Comparison of ENCODE assay signal across 20 cellular contexts in the genomic region with DNA sequence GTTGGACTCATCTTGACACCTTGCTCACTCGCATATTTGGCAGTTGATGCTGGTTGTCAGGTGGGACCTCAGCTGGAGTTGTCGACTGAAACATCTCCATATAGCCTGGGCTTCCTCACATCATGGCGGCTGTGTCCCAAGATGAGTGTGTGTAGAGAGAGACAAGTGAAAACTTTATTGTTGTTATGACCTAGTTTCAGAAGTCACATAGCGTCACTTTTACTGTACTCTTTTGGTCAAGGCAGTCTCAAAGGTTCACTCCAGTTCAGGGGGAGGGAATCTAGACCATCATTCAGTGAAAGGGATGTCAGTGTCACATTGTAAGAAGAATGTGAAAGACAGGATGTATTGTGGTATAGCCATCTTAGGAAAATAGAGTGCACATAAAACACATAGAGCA.
DNase-seq lines count a peak whose midpoint lies in the region; ATAC-seq, FAIRE-seq and TF ChIP-seq lines count a peak whose summit lies in the region.
"Had no signal": no experiment of that assay in that cellular context is flagged by ENCODE, and none has a peak within 500 bp of the region (broad histone marks: within the 10 kb centered on the region; RNA-seq: fewer than 3 reads in every experiment).

No MANE protein-coding gene starts in this region.

- H3K27ac Mint-ChIP-seq in natural killer cell treated with Interleukin-12 subunit alpha and Interleukin-12 subunit beta and Interleukin-15 and Interleukin-18, amount 100 ng/mL, for 72 hours: peak overlapping the region; percentile 14 to 25
- H3K27ac Mint-ChIP-seq in natural killer cell (no peak overlapping the region), T-cell (no peak overlapping the region)
- peak overlapping the region; percentile 2 for H3K27ac Mint-ChIP-seq in activated CD8-positive, alpha-beta T cell treated with anti-CD3 and anti-CD28 coated beads for 36 hours
- H3K27ac Mint-ChIP-seq in stimulated activated effector memory CD8-positive, alpha-beta T cell treated with anti-CD3 and anti-CD28 coated beads, Interleukin-12 subunit alpha, Interleukin-12 subunit beta, amount 100 ng/mL, for 72 hours: peak overlapping the region; percentile 6
- H3K27ac Mint-ChIP-seq: GM23338 had no signal

- H3K36me3 ChIP-seq in H1 (ENCODE audit: control insufficient read depth in 2 of 4, insufficient read depth in 4 of 4, low read length in 3 of 4): no peaks in the 10 kb centered on the region

- no peak overlapping the region for H3K23ac ChIP-seq in H1 (ENCODE audit: insufficient read length)

- H2AFZ ChIP-seq in H1 (ENCODE audit: low read length): no peak overlapping the region
- H2AFZ ChIP-seq: GM23338 had no signal

- WGBS in H1 (ENCODE audit: extremely low coverage in 1 of 2, insufficient coverage in 1 of 2, insufficient read length in 1 of 2, insufficient replicate concordance in 2 of 2, low coverage in 1 of 2, low lambda C conversion rate in 2 of 2, missing lambda C conversion rate in 1 of 2), 2 experiments: 92% methylated on average over 4 of the region's 4 CpGs; no CpG with 5 or more reads in 1 of the 2 experiments

- H3K4me3 Mint-ChIP-seq in natural killer cell treated with Interleukin-12 subunit alpha and Interleukin-12 subunit beta and Interleukin-15 and Interleukin-18, amount 100 ng/mL, for 72 hours: no peak overlapping the region
- no peak overlapping the region for H3K4me3 Mint-ChIP-seq in natural killer cell
- no peak overlapping the region for H3K4me3 Mint-ChIP-seq in activated CD8-positive, alpha-beta T cell treated with anti-CD3 and anti-CD28 coated beads for 36 hours
- no peak overlapping the region for H3K4me3 Mint-ChIP-seq in stimulated activated effector memory CD8-positive, alpha-beta T cell treated with anti-CD3 and anti-CD28 coated beads, Interleukin-12 subunit alpha, Interleukin-12 subunit beta, amount 100 ng/mL, for 72 hours
- H3K4me3 Mint-ChIP-seq in T-cell: no peak overlapping the region
- H3K4me3 Mint-ChIP-seq: CD4-positive, CD25-positive, alpha-beta regulatory T cell had no signal

- CTCF ChIA-PET in activated CD8-positive, alpha-beta T cell treated with anti-CD3 and anti-CD28 coated beads for 36 hours (lab: Charles Lee): no interaction called here
- CTCF ChIA-PET in H1 (lab: Charles Lee; ENCODE audit: partially characterized antibody) (interaction anchor here (1.2 kb wide), 1 partner anchor 269 kb away, joined by 4 read pairs; no protein-coding TSS in a partner anchor), T-cell (lab: Charles Lee) (no interaction called here)

- H3K4me1 ChIP-seq in H1 (replicated peaks in 1 of 4; ENCODE audit: control insufficient read depth in 3 of 4, insufficient read depth in 4 of 4, low read length in 3 of 4): peaks cover 0 to 13% (median 8%) of the 10 kb centered on the region in 4 experiments; a peak in 5 of 7 replicates
- H3K4me1 ChIP-seq: BE2C, Caco-2 had no signal

- no peak overlapping the region for H2AK5ac ChIP-seq in H1 (ENCODE audit: low read depth, low read length)

- H4K8ac ChIP-seq in H1 (ENCODE audit: extremely low read depth, insufficient read depth, low read length): no peak overlapping the region

- peak in 1 of 2 donors; percentile 51 for ATAC-seq in natural killer cell treated with Interleukin-12 subunit alpha and Interleukin-12 subunit beta and Interleukin-15 and Interleukin-18, amount 100 ng/mL, for 72 hours
- ATAC-seq in natural killer cell (no peak), GM19324 (IDR thresholded peaks at IDR 0.05; ENCODE audit: low FRiP score, unreplicated experiment) (no peak), T-cell (replicated peaks in 1 of 4) (no peak)
- ATAC-seq in activated CD8-positive, alpha-beta T cell treated with anti-CD3 and anti-CD28 coated beads for 36 hours: peak; percentile 40
- peak; percentile 39 for ATAC-seq in stimulated activated effector memory CD8-positive, alpha-beta T cell treated with anti-CD3 and anti-CD28 coated beads, Interleukin-12 subunit alpha, Interleukin-12 subunit beta, amount 100 ng/mL, for 72 hours
- ATAC-seq: GM23338 had no signal

- peak overlapping the region; percentile 87 for H4K91ac ChIP-seq in H1 (replicated peaks; ENCODE audit: insufficient read length, low read length)

- TF ChIP-seq POLR2A in H1 (IDR thresholded peaks at IDR 0.05; ENCODE audit: control extremely low read depth in 1 of 2, low read depth in 2 of 2, low read length in 2 of 2) (no peak), GM12892 (IDR thresholded peaks at IDR 0.05; ENCODE audit: low read depth, low read length) (no peak)

- no peak overlapping the region for H3K4me2 ChIP-seq in H1 (ENCODE audit: insufficient read depth in 1 of 2, low read depth in 2 of 2, low read length in 2 of 2)

- FAIRE-seq in H1 (lab: Jason Lieb, UNC): no peak
- FAIRE-seq in GM12892 (lab: Jason Lieb, UNC): no peak
- FAIRE-seq: A204.1, D721Med, G401.6, GM12891, GM18507 had no signal

- no peak overlapping the region for H4K5ac ChIP-seq in H1 (ENCODE audit: insufficient read length, low read depth, low read length)

- H3K18ac ChIP-seq in H1 (ENCODE audit: extremely low read depth, low read length): no peak overlapping the region

- no peak overlapping the region for H3K9ac ChIP-seq in H1 (replicated peaks in 1 of 4; ENCODE audit: extremely low read depth in 1 of 4, low read depth in 3 of 4, low read length in 3 of 4)

- H3K9me3 Mint-ChIP-seq in natural killer cell treated with Interleukin-12 subunit alpha and Interleukin-12 subunit beta and Interleukin-15 and Interleukin-18, amount 100 ng/mL, for 72 hours: no peaks in the 10 kb centered on the region
- H3K9me3 Mint-ChIP-seq in natural killer cell (no peaks in the 10 kb centered on the region), T-cell (no peaks in the 10 kb centered on the region)
- no peaks in the 10 kb centered on the region for H3K9me3 Mint-ChIP-seq in activated CD8-positive, alpha-beta T cell treated with anti-CD3 and anti-CD28 coated beads for 36 hours
- no peaks in the 10 kb centered on the region for H3K9me3 Mint-ChIP-seq in stimulated activated effector memory CD8-positive, alpha-beta T cell treated with anti-CD3 and anti-CD28 coated beads, Interleukin-12 subunit alpha, Interleukin-12 subunit beta, amount 100 ng/mL, for 72 hours
- H3K9me3 Mint-ChIP-seq: CD4-positive, CD25-positive, alpha-beta regulatory T cell; GM23338 had no signal

- intact Hi-C loops in natural killer cell (cut with micrococcal nuclease): no loop called here
- intact Hi-C loops in activated CD8-positive, alpha-beta T cell treated with anti-CD3 and anti-CD28 coated beads for 36 hours (cut with micrococcal nuclease): no loop called here

- H3K4ac ChIP-seq in H1 (replicated peaks; ENCODE audit: insufficient read length, low read depth, low read length): no peak overlapping the region

- POLR2A ChIA-PET in activated CD8-positive, alpha-beta T cell treated with anti-CD3 and anti-CD28 coated beads for 36 hours (lab: Charles Lee): no interaction called here
- POLR2A ChIA-PET in H1 (lab: Charles Lee; ENCODE audit: partially characterized antibody): no interaction called here
- POLR2A ChIA-PET in T-cell (lab: Charles Lee): interaction anchor here in 1 of 2 donors (0.6 kb wide), 1 partner anchor 479 kb away, joined by 3 read pairs; no protein-coding TSS in a partner anchor

- H2BK5ac ChIP-seq in H1 (ENCODE audit: low read depth, low read length): no peak overlapping the region; the same call in 1 of the 2 replicates

- TF ChIP-seq CTCF in natural killer cell (IDR thresholded peaks at IDR 0.05): no peak
- no peak for TF ChIP-seq CTCF in activated CD8-positive, alpha-beta T cell treated with anti-CD3 and anti-CD28 coated beads for 36 hours (IDR thresholded peaks at IDR 0.05)
- no peak for TF ChIP-seq CTCF in H1 (IDR thresholded peaks at IDR 0.05; ENCODE audit: control extremely low read depth in 1 of 3, insufficient read depth in 1 of 3, low read depth in 1 of 3, low read length in 3 of 3)

- H4K20me1 ChIP-seq in H1 (replicated peaks in 1 of 2; ENCODE audit: control insufficient read depth in 1 of 2, insufficient read depth in 2 of 2, low read length in 2 of 2): no peaks in the 10 kb centered on the region

- no peak overlapping the region for H3K27ac ChIP-seq in H1 (ENCODE audit: low read depth, low read length)

- H2BK15ac ChIP-seq in H1 (ENCODE audit: low read length): no peak overlapping the region

- no peaks in the 10 kb centered on the region for H3K27me3 ChIP-seq in H1 (replicated peaks in 1 of 4; ENCODE audit: control insufficient read depth in 3 of 4, extremely low read depth in 1 of 4, insufficient read depth in 3 of 4, low read length in 3 of 4)
- H3K27me3 ChIP-seq: BE2C had no signal

- TF ChIP-seq EP300 in H1 (IDR thresholded peaks at IDR 0.05; ENCODE audit: borderline replicate concordance in 1 of 2, low read depth in 2 of 2, low read length in 2 of 2): no peak

- no peak for TF ChIP-seq RAD21 in H1 (IDR thresholded peaks at IDR 0.05 in 1 of 2, conservative IDR thresholded peaks at IDR 0.05 in 1 of 2; ENCODE audit: low read depth in 2 of 2, low read length in 2 of 2)

- no peaks in the 10 kb centered on the region for H3K79me2 ChIP-seq in H1 (ENCODE audit: control insufficient read depth in 1 of 2, insufficient read depth in 2 of 2, low read length in 2 of 2)

- no peaks in the 10 kb centered on the region for H3K23me2 ChIP-seq in H1 (ENCODE audit: low read depth, low read length)

- DNase-seq in natural killer cell treated with Interleukin-12 subunit alpha and Interleukin-12 subunit beta and Interleukin-15 and Interleukin-18, amount 100 ng/mL, for 72 hours (ENCODE audit: low spot score): no peak
- DNase-seq in natural killer cell: no peak
- DNase-seq in activated CD8-positive, alpha-beta T cell treated with anti-CD3 and anti-CD28 coated beads for 36 hours: no peak
- no peak for DNase-seq in H1 (ENCODE audit: low read depth in 1 of 2, low spot score in 2 of 2)
- no peak for DNase-seq in stimulated activated effector memory CD8-positive, alpha-beta T cell treated with anti-CD3 and anti-CD28 coated beads, Interleukin-12 subunit alpha, Interleukin-12 subunit beta, amount 100 ng/mL, for 72 hours (ENCODE audit: low spot score in 2 of 2)
- DNase-seq in T-cell: no peak
- DNase-seq in GM12892 (ENCODE audit: insufficient read length): no peak
- DNase-seq: ACHN; BE2C; C1 segment of cervical spinal cord; Caco-2; CD4-positive, CD25-positive, alpha-beta regulatory T cell; H7 had no signal

- H2BK120ac ChIP-seq in H1 (replicated peaks; ENCODE audit: low read depth, low read length): no peak overlapping the region

- no peak overlapping the region for H3K56ac ChIP-seq in H1 (replicated peaks; ENCODE audit: insufficient read length, low read depth, low read length)

- 0 out of 2 replicates have a peak overlapping the region, but pooled peaks have one; percentile 62 for H2BK20ac ChIP-seq in H1 (ENCODE audit: low read length)

- H2BK12ac ChIP-seq in H1 (ENCODE audit: low read depth, low read length): no peak overlapping the region

- no peaks in the 10 kb centered on the region for H3K27me3 Mint-ChIP-seq in natural killer cell treated with Interleukin-12 subunit alpha and Interleukin-12 subunit beta and Interleukin-15 and Interleukin-18, amount 100 ng/mL, for 72 hours
- H3K27me3 Mint-ChIP-seq in natural killer cell (ENCODE audit: low read depth in 2 of 2): no peaks in the 10 kb centered on the region
- no peaks in the 10 kb centered on the region for H3K27me3 Mint-ChIP-seq in activated CD8-positive, alpha-beta T cell treated with anti-CD3 and anti-CD28 coated beads for 36 hours
- H3K27me3 Mint-ChIP-seq in T-cell: no peaks in the 10 kb centered on the region
- H3K27me3 Mint-ChIP-seq: CD4-positive, CD25-positive, alpha-beta regulatory T cell had no signal

- peaks cover 49% of the 10 kb centered on the region for H3K36me3 Mint-ChIP-seq in natural killer cell treated with Interleukin-12 subunit alpha and Interleukin-12 subunit beta and Interleukin-15 and Interleukin-18, amount 100 ng/mL, for 72 hours
- H3K36me3 Mint-ChIP-seq in natural killer cell: peaks cover 35% of the 10 kb centered on the region
- peaks cover 61% of the 10 kb centered on the region for H3K36me3 Mint-ChIP-seq in activated CD8-positive, alpha-beta T cell treated with anti-CD3 and anti-CD28 coated beads for 36 hours (ENCODE audit: low read depth)
- peaks cover 73% of the 10 kb centered on the region for H3K36me3 Mint-ChIP-seq in stimulated activated effector memory CD8-positive, alpha-beta T cell treated with anti-CD3 and anti-CD28 coated beads, Interleukin-12 subunit alpha, Interleukin-12 subunit beta, amount 100 ng/mL, for 72 hours
- peaks cover 53% of the 10 kb centered on the region for H3K36me3 Mint-ChIP-seq in T-cell

- H3K9me3 ChIP-seq in H1 (ENCODE audit: insufficient read depth in 2 of 2, low read depth in 1 of 2, low read length in 1 of 2): no peaks in the 10 kb centered on the region
- H3K9me3 ChIP-seq: BE2C, Caco-2 had no signal

- peaks cover 60 to 64% of the 10 kb centered on the region in 2 donors for H3K4me1 Mint-ChIP-seq in natural killer cell treated with Interleukin-12 subunit alpha and Interleukin-12 subunit beta and Interleukin-15 and Interleukin-18, amount 100 ng/mL, for 72 hours (ENCODE audit: low read depth in 2 of 2)
- H3K4me1 Mint-ChIP-seq in natural killer cell (peaks cover 14 to 16% of the 10 kb centered on the region in 2 donors), T-cell (peaks cover 0 to 6% (median 0%) of the 10 kb centered on the region in 3 donors)
- peaks cover 24% of the 10 kb centered on the region for H3K4me1 Mint-ChIP-seq in activated CD8-positive, alpha-beta T cell treated with anti-CD3 and anti-CD28 coated beads for 36 hours (ENCODE audit: low read depth)
- H3K4me1 Mint-ChIP-seq in stimulated activated effector memory CD8-positive, alpha-beta T cell treated with anti-CD3 and anti-CD28 coated beads, Interleukin-12 subunit alpha, Interleukin-12 subunit beta, amount 100 ng/mL, for 72 hours: peaks cover 20% of the 10 kb centered on the region

- H3K4me3 ChIP-seq in H1 (ENCODE audit: extremely low read depth in 1 of 4, insufficient read depth in 2 of 4, low read depth in 3 of 4, low read length in 4 of 4): no peak overlapping the region

- H3K14ac ChIP-seq in H1 (ENCODE audit: insufficient read length): no peak overlapping the region

- no peaks in the 10 kb centered on the region for H3K79me1 ChIP-seq in H1 (ENCODE audit: low read depth, low read length)

Comparison
In these comparisons a context has a peak if more than half of its experiments do, and no peak if none do; other contexts are left out.
1. H3K27ac Mint-ChIP-seq: peak in natural killer cell treated with Interleukin-12 subunit alpha and Interleukin-12 subunit beta and Interleukin-15 and Interleukin-18, amount 100 ng/mL, for 72 hours (2 of 2), activated CD8-positive, alpha-beta T cell treated with anti-CD3 and anti-CD28 coated beads for 36 hours (single experiment) and stimulated activated effector memory CD8-positive, alpha-beta T cell treated with anti-CD3 and anti-CD28 coated beads, Interleukin-12 subunit alpha, Interleukin-12 subunit beta, amount 100 ng/mL, for 72 hours (single experiment); none in natural killer cell (0 of 2) and T-cell (0 of 2).
2. ATAC-seq: peak in activated CD8-positive, alpha-beta T cell treated with anti-CD3 and anti-CD28 coated beads for 36 hours (single experiment) and stimulated activated effector memory CD8-positive, alpha-beta T cell treated with anti-CD3 and anti-CD28 coated beads, Interleukin-12 subunit alpha, Interleukin-12 subunit beta, amount 100 ng/mL, for 72 hours (single experiment); none in natural killer cell (0 of 3), GM19324 (single experiment) and T-cell (0 of 4).